In the genomic region with DNA sequence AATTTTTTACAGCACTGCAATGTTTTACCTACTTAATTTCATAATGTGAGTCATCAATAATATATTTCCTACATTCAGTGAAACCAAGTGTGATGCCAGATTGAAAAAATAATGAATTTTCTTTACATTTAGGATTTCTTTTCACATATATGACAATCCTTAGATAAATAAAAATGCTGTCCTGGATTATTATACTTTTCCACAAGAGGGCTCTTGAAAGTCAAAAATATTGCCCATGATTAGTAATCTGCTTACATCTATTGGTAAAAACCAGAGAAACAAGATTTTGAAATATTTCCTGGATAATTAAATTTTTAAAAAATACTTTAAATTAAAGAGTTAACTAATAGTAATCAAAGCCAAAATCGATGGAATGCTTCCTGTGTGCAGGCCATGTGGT, we compare ENCODE assay signal across 2 cellular contexts.
TF ChIP-seq lines count a peak whose summit lies in the region.

No MANE protein-coding gene starts in this region.

TF ChIP-seq in K562, 482 proteins besides CTCF, POLR2A, EP300 and RAD21:
- TF ChIP-seq MBD2 (IDR thresholded peaks at IDR 0.05; ENCODE audit: borderline replicate concordance, low read depth) = no peak
- no peak for TF ChIP-seq CSDE1 (IDR thresholded peaks at IDR 0.05)
- no peak for TF ChIP-seq NR2C1 (IDR thresholded peaks at IDR 0.05)
- TF ChIP-seq NR2C1 (tag; IDR thresholded peaks at IDR 0.05) = no peak
- TF ChIP-seq MAFK (IDR thresholded peaks at IDR 0.05; ENCODE audit: low read length) = no peak
- no peak for TF ChIP-seq FOXJ2 (tag; IDR thresholded peaks at IDR 0.05)
- TF ChIP-seq ZNF444 (CRISPR knock-in tag; IDR thresholded peaks at IDR 0.05) = no peak
- no peak for TF ChIP-seq HMGN3 (IDR thresholded peaks at IDR 0.05; ENCODE audit: borderline replicate concordance, extremely low read depth, insufficient read length, low read depth, low read length)
- no peak for TF ChIP-seq NELFE (IDR thresholded peaks at IDR 0.05; ENCODE audit: insufficient read depth, insufficient read length)
- no peak for TF ChIP-seq PRPF4 (IDR thresholded peaks at IDR 0.05; ENCODE audit: insufficient read depth, low read depth, low read length, poor library complexity, severe bottlenecking)
- no peak for TF ChIP-seq HDAC2 (IDR thresholded peaks at IDR 0.05)
- TF ChIP-seq, protein P1, sequence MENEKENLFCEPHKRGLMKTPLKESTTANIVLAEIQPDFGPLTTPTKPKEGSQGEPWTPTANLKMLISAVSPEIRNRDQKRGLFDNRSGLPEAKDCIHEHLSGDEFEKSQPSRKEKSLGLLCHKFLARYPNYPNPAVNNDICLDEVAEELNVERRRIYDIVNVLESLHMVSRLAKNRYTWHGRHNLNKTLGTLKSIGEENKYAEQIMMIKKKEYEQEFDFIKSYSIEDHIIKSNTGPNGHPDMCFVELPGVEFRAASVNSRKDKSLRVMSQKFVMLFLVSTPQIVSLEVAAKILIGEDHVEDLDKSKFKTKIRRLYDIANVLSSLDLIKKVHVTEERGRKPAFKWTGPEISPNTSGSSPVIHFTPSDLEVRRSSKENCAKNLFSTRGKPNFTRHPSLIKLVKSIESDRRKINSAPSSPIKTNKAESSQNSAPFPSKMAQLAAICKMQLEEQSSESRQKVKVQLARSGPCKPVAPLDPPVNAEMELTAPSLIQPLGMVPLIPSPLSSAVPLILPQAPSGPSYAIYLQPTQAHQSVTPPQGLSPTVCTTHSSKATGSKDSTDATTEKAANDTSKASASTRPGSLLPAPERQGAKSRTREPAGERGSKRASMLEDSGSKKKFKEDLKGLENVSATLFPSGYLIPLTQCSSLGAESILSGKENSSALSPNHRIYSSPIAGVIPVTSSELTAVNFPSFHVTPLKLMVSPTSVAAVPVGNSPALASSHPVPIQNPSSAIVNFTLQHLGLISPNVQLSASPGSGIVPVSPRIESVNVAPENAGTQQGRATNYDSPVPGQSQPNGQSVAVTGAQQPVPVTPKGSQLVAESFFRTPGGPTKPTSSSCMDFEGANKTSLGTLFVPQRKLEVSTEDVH (IDR thresholded peaks at IDR 0.05; ENCODE audit: low read depth, partially characterized antibody) = no peak
- TF ChIP-seq HDAC1 (IDR thresholded peaks at IDR 0.05) = no peak
- TF ChIP-seq ZNF143 (CRISPR knock-in tag; IDR thresholded peaks at IDR 0.05) = no peak
- TF ChIP-seq HIVEP1 (CRISPR knock-in tag; IDR thresholded peaks at IDR 0.05) = no peak
- TF ChIP-seq ZNF76 (CRISPR knock-in tag; IDR thresholded peaks at IDR 0.05; ENCODE audit: borderline replicate concordance) = no peak
- no peak for TF ChIP-seq USF2 (CRISPR knock-in tag; IDR thresholded peaks at IDR 0.05)
- no peak for TF ChIP-seq NR1H2 (CRISPR knock-in tag; IDR thresholded peaks at IDR 0.05)
- no peak for TF ChIP-seq MTF1 (CRISPR knock-in tag; IDR thresholded peaks at IDR 0.05; ENCODE audit: borderline replicate concordance)
- no peak for TF ChIP-seq MYC (IDR thresholded peaks at IDR 0.05; ENCODE audit: low read depth, low read length)
- no peak for TF ChIP-seq MYC (CRISPR knock-in tag; IDR thresholded peaks at IDR 0.05; ENCODE audit: borderline replicate concordance, low read depth)
- no peak for TF ChIP-seq GATA2 (CRISPR knock-in tag; IDR thresholded peaks at IDR 0.05)

TF ChIP-seq in GM12891, 5 proteins besides CTCF, POLR2A, EP300 and RAD21:
- TF ChIP-seq POU2F2 (IDR thresholded peaks at IDR 0.05; ENCODE audit: low read depth, low read length) (no peak), PAX5 (IDR thresholded peaks at IDR 0.05; ENCODE audit: insufficient read depth, low read length, severe bottlenecking) (no peak), POLR2AphosphoS5 (IDR thresholded peaks at IDR 0.05; ENCODE audit: low read depth, low read length) (no peak), SPI1 (IDR thresholded peaks at IDR 0.05; ENCODE audit: low read depth, low read length) (no peak), TAF1 (IDR thresholded peaks at IDR 0.05; ENCODE audit: low read depth, low read length) (no peak)
